ENCODE assay signal across 7 cellular contexts in the genomic region with DNA sequence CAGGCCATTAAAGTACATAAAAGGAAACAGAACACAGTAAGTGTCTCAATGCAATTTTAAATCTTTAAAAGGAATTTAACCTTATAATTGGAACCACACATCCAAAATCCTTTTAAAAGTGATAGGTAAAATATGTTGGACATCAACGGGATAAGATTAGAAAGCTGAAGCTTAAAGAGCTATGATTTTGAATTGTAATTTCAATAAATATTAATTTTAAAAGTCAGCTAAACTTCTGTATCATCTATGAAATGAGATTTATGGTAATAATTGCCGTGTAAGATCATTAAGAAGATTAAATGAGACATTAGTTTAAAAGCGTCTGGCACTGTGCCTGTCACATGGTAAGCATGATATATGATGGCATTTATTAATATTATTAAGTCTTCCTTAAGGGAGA. TPM values are rescaled to one million over a fixed set of nuclear protein-coding genes. Genes with fewer than 3 reads are reported as not detected.
"Had no signal": no experiment of that assay in that cellular context is flagged by ENCODE, and none has a peak within 500 bp of the region (broad histone marks: within the 10 kb centered on the region; RNA-seq: fewer than 3 reads in every experiment).

No MANE protein-coding gene starts in this region.

- H3K4me3 ChIP-seq: GM23338, K562 had no signal

- H3K4me1 Mint-ChIP-seq: GM23338 had no signal

- H3K9me3 Mint-ChIP-seq: H9 had no signal

- ATAC-seq: GM23338, K562 had no signal

- H3K4me3 Mint-ChIP-seq: GM23338, H9 had no signal

- H3K27ac Mint-ChIP-seq: GM23338, H9 had no signal

- DNase-seq: H9, HCEC 1CT, IMR-90 had no signal

- H3K4me2 ChIP-seq: GM23338 had no signal

RNA-seq across cellular contexts. Expression of a gene that starts 31.3 kb away (rescaled TPM):
- total RNA-seq: GM23338, H1, H9, HT-29, IMR-90, K562 had no signal
- polyA plus RNA-seq: GM23338, H1, IMR-90, K562 had no signal

RNA-seq across cellular contexts. Expression of a gene that starts 45.0 kb away (rescaled TPM):
- total RNA-seq: GM23338, H1, H9, HT-29, IMR-90, K562 had no signal
- polyA plus RNA-seq: GM23338, H1, IMR-90, K562 had no signal
